1 cellular context compared by ENCODE assay signal in genomic region chr16:8572063-8572918, GRCh38.
TF ChIP-seq lines count a peak whose summit lies in the region.

No MANE protein-coding gene starts in this region.

TF ChIP-seq in HCT116, 20 proteins besides CTCF, POLR2A, EP300 and RAD21 (continued from another document):
- TF ChIP-seq REST (IDR thresholded peaks at IDR 0.05; ENCODE audit: low read depth) = no peak
- TF ChIP-seq SIN3A (IDR thresholded peaks at IDR 0.05; ENCODE audit: low read depth) = no peak
- no peak for TF ChIP-seq EGR1 (IDR thresholded peaks at IDR 0.05; ENCODE audit: low read depth)
- no peak for TF ChIP-seq YY1 (IDR thresholded peaks at IDR 0.05; ENCODE audit: extremely low read depth, insufficient replicate concordance, low read depth, low read length)
TF ChIP-seq in HCT116: peak in this region for 0.
